Comparison of ENCODE assay signal across 18 cellular contexts in genomic region chr12:100279612-100280244, GRCh38. TPM values are rescaled to one million over a fixed set of nuclear protein-coding genes. Genes with fewer than 3 reads are reported as not detected.
DNase-seq lines count a peak whose midpoint lies in the region; ATAC-seq and TF ChIP-seq lines count a peak whose summit lies in the region.
"Had no signal": no experiment of that assay in that cellular context is flagged by ENCODE, and none has a peak within 500 bp of the region (broad histone marks: within the 10 kb centered on the region; RNA-seq: fewer than 3 reads in every experiment).

No MANE protein-coding gene starts in this region.

- H3K9me1 ChIP-seq in IMR-90 (ENCODE audit: insufficient read depth, low read length), result peaks cover 3% of the 10 kb centered on the region; the same call in 1 of the 2 replicates

- DNase-seq in AG08396 (ENCODE audit: low spot score) (peak; percentile 22), IMR-90 (no peak), epithelial cell of proximal tubule (ENCODE audit: low read depth) (peak; percentile 30), right lobe of liver (no peak), NCI-H2029 treated with DMSO at 0.1 percent for 48 hours (lab: John Stamatoyannopoulos, UW) (no peak)
- no peak for DNase-seq in activated effector memory CD4-positive, alpha-beta T cell treated with anti-CD3 and anti-CD28 coated beads, Interleukin-2, amount 50 U/mL, for 16 hours
- DNase-seq: activated CD8-positive, alpha-beta memory T cell treated with anti-CD3 and anti-CD28 coated beads, Interleukin-2, amount 50 U/mL, for 48 hours; activated naive CD4-positive, alpha-beta T cell treated with Interleukin-2 at 50 U/mL for 16 hours; body of pancreas; CD4-positive, alpha-beta memory T cell; effector CD8-positive, alpha-beta T cell; NCI-H1436 treated with DMSO at 0.1 percent for 48 hours; NCI-H446 treated with DMSO at 0.1 percent for 48 hours; SHP77 treated with DMSO at 0.1 percent for 48 hours had no signal

- H2AFZ ChIP-seq in IMR-90 (replicated peaks; ENCODE audit: low read length, poor library complexity), result no peak overlapping the region

- POLR2A ChIA-PET in IMR-90 (lab: Charles Lee; ENCODE audit: unreplicated experiment), result interaction anchor here (0.6 kb wide), 1 partner anchor 78 kb away, joined by 12 read pairs; no protein-coding TSS in a partner anchor

- ATAC-seq in IMR-90 (ENCODE audit: low read depth) (peak; percentile 68), right lobe of liver (peak; percentile 80 to 91 (median 84)), HG03095 (IDR thresholded peaks at IDR 0.05; ENCODE audit: unreplicated experiment) (no peak), HG03520 (IDR thresholded peaks at IDR 0.05; ENCODE audit: unreplicated experiment) (no peak)
- ATAC-seq: body of pancreas had no signal

- H2BK15ac ChIP-seq in IMR-90 (ENCODE audit: low read depth, low read length), result no peak overlapping the region

- H4K5ac ChIP-seq in IMR-90 (ENCODE audit: low read depth, low read length), result no peak overlapping the region

- H3K27me3 ChIP-seq in IMR-90 (ENCODE audit: control insufficient read depth, insufficient read depth, low read length), result no peaks in the 10 kb centered on the region
- H3K27me3 ChIP-seq in right lobe of liver, result no peaks in the 10 kb centered on the region
- H3K27me3 ChIP-seq: body of pancreas, tibial nerve had no signal

- TF ChIP-seq POLR2A in IMR-90 (IDR thresholded peaks at IDR 0.05; ENCODE audit: low read depth, low read length) (no peak), right lobe of liver (IDR thresholded peaks at IDR 0.05) (no peak)

- no peak overlapping the region for H2AK9ac ChIP-seq in IMR-90 (replicated peaks; ENCODE audit: low read depth, low read length, poor library complexity)

- H2BK120ac ChIP-seq in IMR-90 (ENCODE audit: low read depth, low read length), result no peak overlapping the region

- in situ Hi-C loops in IMR-90 (cut with MboI; ENCODE audit: low sequenced_read_pairs), result no loop called here

- no peak overlapping the region for H3K4me2 ChIP-seq in IMR-90 (ENCODE audit: low read depth, low read length)

- no peaks in the 10 kb centered on the region for H3K9me3 ChIP-seq in IMR-90 (ENCODE audit: control insufficient read depth, insufficient read depth, low read length)
- H3K9me3 ChIP-seq in right lobe of liver, result no peaks in the 10 kb centered on the region
- H3K9me3 ChIP-seq: body of pancreas, tibial nerve had no signal

- no peak overlapping the region for H4K91ac ChIP-seq in IMR-90 (ENCODE audit: insufficient read depth, low read depth, low read length)

- H4K20me1 ChIP-seq in IMR-90 (ENCODE audit: insufficient read depth, low read length), result peaks cover 20% of the 10 kb centered on the region

- CTCF ChIA-PET in IMR-90 (lab: Yijun Ruan, JAX), result interaction anchor here (0.6 to 1.3 kb wide), 2 partner anchors 12 to 454 kb away, joined by 3 to 4 read pairs; no protein-coding TSS in a partner anchor

- no peak overlapping the region for H3K4ac ChIP-seq in IMR-90 (ENCODE audit: low read depth, low read length)

- H3K4me3 ChIP-seq in IMR-90 (ENCODE audit: insufficient read depth, low read depth, low read length) (no peak overlapping the region), epithelial cell of proximal tubule (ENCODE audit: low read depth, low read length) (no peak overlapping the region), right lobe of liver (no peak overlapping the region)
- H3K4me3 ChIP-seq: body of pancreas, tibial nerve had no signal

- TF ChIP-seq RAD21 in IMR-90 (IDR thresholded peaks at IDR 0.05; ENCODE audit: low read length), result no peak

- no peak overlapping the region for H4K8ac ChIP-seq in IMR-90 (ENCODE audit: low read depth in 2 of 2, low read length in 2 of 2)

- TF ChIP-seq CTCF in IMR-90 (conservative IDR thresholded peaks at IDR 0.05; ENCODE audit: low read depth, low read length), result no peak
- no peak for TF ChIP-seq CTCF in epithelial cell of proximal tubule (conservative IDR thresholded peaks at IDR 0.05; ENCODE audit: low read depth, low read length)
- no peak for TF ChIP-seq CTCF in right lobe of liver (IDR thresholded peaks at IDR 0.05)

- H3K9ac ChIP-seq in IMR-90 (ENCODE audit: low read depth, low read length), result no peak overlapping the region

- H3K36me3 ChIP-seq in IMR-90 (ENCODE audit: control insufficient read depth, insufficient read depth, low read length) (peaks cover 6% of the 10 kb centered on the region; the same call in 1 of the 2 replicates), right lobe of liver (peaks cover 0 to 8% (median 5%) of the 10 kb centered on the region in 4 donors)

- H3K27ac ChIP-seq in IMR-90 (ENCODE audit: insufficient read depth, low read length) (no peak overlapping the region), right lobe of liver (peak overlapping the region in 1 of 3 donors; percentile 31)
- H3K27ac ChIP-seq: body of pancreas, tibial nerve had no signal

- 0 out of 2 replicates have a peak overlapping the region, but pooled peaks have one; percentile 49 for H3K14ac ChIP-seq in IMR-90 (replicated peaks; ENCODE audit: low read depth, low read length)

- H3K18ac ChIP-seq in IMR-90 (ENCODE audit: low read depth, low read length), result no peak overlapping the region

- dilution Hi-C loops in IMR-90 (cut with HindIII; ENCODE audit: low sequenced_read_pairs, unreplicated experiment), result no loop called here

- H2BK5ac ChIP-seq in IMR-90 (ENCODE audit: low read depth, low read length, poor library complexity, severe bottlenecking), result no peak overlapping the region

- H2AK5ac ChIP-seq in IMR-90 (ENCODE audit: low read depth, low read length), result no peak overlapping the region

- H2BK20ac ChIP-seq in IMR-90 (ENCODE audit: low read depth, low read length), result no peak overlapping the region

- no TSS peak for BruUV-seq in IMR-90 (replicated peaks; lab: Mats Ljungman, UMichigan)

- intact Hi-C loops in IMR-90 (cut with micrococcal nuclease), result loop anchor here (5.0 kb wide), 1 partner anchor 33 kb away; no protein-coding TSS in a partner anchor
- intact Hi-C loops in right lobe of liver (cut with DNase I), result no loop called here

- H3K79me1 ChIP-seq in IMR-90 (ENCODE audit: low read depth in 1 of 2, low read length in 2 of 2), result peaks cover 20 to 31% of the 10 kb centered on the region in 2 experiments; a peak in 3 of 4 replicates

- no CpG with 5 or more reads among the region's 1 CpG for WGBS in IMR-90 (ENCODE audit: extremely low coverage in 2 of 2, insufficient read length in 1 of 2), 2 experiments
- 35% methylated on average over 1 of the region's 1 CpG for WGBS in right lobe of liver (ENCODE audit: insufficient coverage, low coverage, low lambda C conversion rate, missing lambda C conversion rate)

- H3K56ac ChIP-seq in IMR-90 (ENCODE audit: extremely low read depth, insufficient read depth, low read length), result no peak overlapping the region

- no peak overlapping the region for H3K23ac ChIP-seq in IMR-90 (ENCODE audit: low read depth, low read length)

- peaks cover 2% of the 10 kb centered on the region; the same call in 1 of the 2 replicates for H3K4me1 ChIP-seq in IMR-90 (ENCODE audit: control insufficient read depth, insufficient read depth, low read length)
- peaks cover 0 to 19% (median 3%) of the 10 kb centered on the region in 4 donors for H3K4me1 ChIP-seq in right lobe of liver

TF ChIP-seq in IMR-90, 13 proteins besides CTCF, POLR2A, EP300 and RAD21:
- TF ChIP-seq MAFK (IDR thresholded peaks at IDR 0.05; ENCODE audit: low read depth, low read length) (no peak), MXI1 (IDR thresholded peaks at IDR 0.05; ENCODE audit: borderline replicate concordance, low read depth, low read length) (no peak), MAZ (IDR thresholded peaks at IDR 0.05; ENCODE audit: borderline replicate concordance, low read depth, low read length) (no peak), USF2 (IDR thresholded peaks at IDR 0.05; ENCODE audit: low read depth, low read length) (no peak), CHD1 (IDR thresholded peaks at IDR 0.05; ENCODE audit: low read depth, low read length) (no peak), CEBPB (IDR thresholded peaks at IDR 0.05; ENCODE audit: low read depth, low read length) (no peak), FOS (IDR thresholded peaks at IDR 0.05; ENCODE audit: low read depth, low read length) (no peak), RFX5 (IDR thresholded peaks at IDR 0.05; ENCODE audit: low read depth, low read length) (no peak), RCOR1 (IDR thresholded peaks at IDR 0.05; ENCODE audit: insufficient replicate concordance, low read length) (no peak), ELK1 (IDR thresholded peaks at IDR 0.05; ENCODE audit: borderline replicate concordance, low read depth, low read length) (no peak), NFE2L2 (IDR thresholded peaks at IDR 0.05; ENCODE audit: low read depth, low read length) (no peak)
TF ChIP-seq in IMR-90: peak in this region for 0.

RNA-seq across cellular contexts. Expression of gene SCYL2, which starts 12.8 kb away (rescaled TPM):
- total RNA-seq in IMR-90 (2012; rRNA removed) (52.0 and 67.2 TPM in 2 replicates), epithelial cell of proximal tubule (24.6 and 28.9 TPM in 2 replicates), right lobe of liver (10 to 100 TPM; 17.9 to 34.1 (median 28.0) TPM)
- polyA plus RNA-seq in IMR-90 (2012; rRNA removed), result 13.3 and 15.3 TPM in 2 replicates
- 3.8 and 4.3 TPM in 2 replicates for polyA plus RNA-seq in IMR-90 (2012; cell fraction: cytosol; rRNA removed)
- polyA plus RNA-seq in IMR-90 (2012; cell fraction: nucleus; rRNA removed; ENCODE audit: low replicate concordance), result 2.4 and 21.2 TPM in 2 replicates

RNA-seq across cellular contexts. Expression of gene DEPDC4, which starts 12.8 kb away (rescaled TPM):
- total RNA-seq in IMR-90 (2012; rRNA removed), result 0.72 and 7.5 TPM in 2 replicates
- 0.39 and 0.79 TPM in 2 replicates for polyA plus RNA-seq in IMR-90 (2012; rRNA removed)
- polyA plus RNA-seq in IMR-90 (2012; cell fraction: cytosol; rRNA removed), result 0.08 and 4.5 TPM in 2 replicates
- polyA plus RNA-seq in IMR-90 (2012; cell fraction: nucleus; rRNA removed; ENCODE audit: low replicate concordance), result 3.2 TPM in 1 of 2 replicates, not detected in the other
- total RNA-seq in epithelial cell of proximal tubule, result 1.0 and 3.4 TPM in 2 replicates
- total RNA-seq in right lobe of liver, result 1 to 10 TPM in 4 of 6 experiments, under 1 TPM in 2; 0.37 to 2.0 (median 1.4) TPM
- total RNA-seq: omental fat pad had no signal

Comparison
In these comparisons a context has a peak if more than half of its experiments do, and no peak if none do; other contexts are left out.
1. DNase-seq: peak in AG08396 (single experiment) and epithelial cell of proximal tubule (single experiment); none in IMR-90 (single experiment), right lobe of liver (0 of 3), activated effector memory CD4-positive, alpha-beta T cell treated with anti-CD3 and anti-CD28 coated beads, Interleukin-2, amount 50 U/mL, for 16 hours (single experiment) and NCI-H2029 treated with DMSO at 0.1 percent for 48 hours (single experiment).
2. ATAC-seq: peak in IMR-90 (single experiment) and right lobe of liver (4 of 4); none in HG03095 (single experiment) and HG03520 (single experiment).